11 cellular contexts compared by ENCODE assay signal in the genomic region with DNA sequence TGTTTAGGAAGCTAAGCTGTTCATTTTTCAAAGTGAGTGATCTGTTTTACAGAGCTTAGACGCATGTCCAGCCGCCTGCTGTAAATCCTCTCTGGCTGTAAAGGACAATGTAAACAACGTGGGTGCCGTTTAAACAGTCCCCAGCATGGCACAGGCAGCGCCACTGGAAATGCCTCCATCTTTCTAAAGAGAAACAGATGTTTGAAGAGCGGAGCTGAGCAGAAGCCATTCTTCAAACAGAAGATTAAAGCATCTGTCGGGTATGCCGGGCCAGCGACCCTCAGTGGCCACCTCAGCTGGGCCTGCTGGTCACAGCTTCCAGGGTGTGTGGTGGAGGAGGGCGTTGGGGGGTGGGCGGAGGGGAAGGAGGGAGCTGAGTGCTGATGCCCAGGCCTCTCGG.
"Had no signal": no experiment of that assay in that cellular context is flagged by ENCODE, and none has a peak within 500 bp of the region (broad histone marks: within the 10 kb centered on the region; RNA-seq: fewer than 3 reads in every experiment).

No MANE protein-coding gene starts in this region.

- H3K9ac ChIP-seq: parathyroid adenoma had no signal

- ATAC-seq: naive thymus-derived CD4-positive, alpha-beta T cell; sciatic nerve; stimulated activated effector memory CD8-positive, alpha-beta T cell treated with anti-CD3 and anti-CD28 coated beads, Interleukin-12 subunit alpha, Interleukin-12 subunit beta, amount 100 ng/mL, for 72 hours; upper lobe of right lung had no signal

- H3K4me3 ChIP-seq: testis, upper lobe of right lung had no signal

- H3K27me3 ChIP-seq: neutrophil, testis had no signal

- H2AFZ ChIP-seq: parathyroid adenoma had no signal

- DNase-seq: activated CD4-positive, alpha-beta T cell treated with anti-CD3 and anti-CD28 coated beads, Interleukin-2, amount 50 U/mL, for 48 hours; cerebellar nuclear complex; effector CD4-positive, alpha-beta T cell; naive thymus-derived CD4-positive, alpha-beta T cell; stimulated activated CD4-positive, alpha-beta T cell treated with anti-CD3 and anti-CD28 coated beads, Interleukin-4, amount 100 ng/mL, for 24 hours; testis; upper lobe of right lung had no signal

- H3K4me1 ChIP-seq: parathyroid adenoma, upper lobe of right lung had no signal

- H3K9me3 ChIP-seq: neutrophil, testis, upper lobe of right lung had no signal

- H3K27ac ChIP-seq: neutrophil, parathyroid adenoma, testis, upper lobe of right lung had no signal

- H3K36me3 ChIP-seq: neutrophil, upper lobe of right lung had no signal
